In genomic region chr13:92044351-92044750, GRCh38 we compare ENCODE assay signal across 24 cellular contexts.
DNase-seq lines count a peak whose midpoint lies in the region; ATAC-seq, FAIRE-seq and TF ChIP-seq lines count a peak whose summit lies in the region.
"Had no signal": no experiment of that assay in that cellular context is flagged by ENCODE, and none has a peak within 500 bp of the region (broad histone marks: within the 10 kb centered on the region; RNA-seq: fewer than 3 reads in every experiment).

No MANE protein-coding gene starts in this region.

- H3K27me3 ChIP-seq in liver (ENCODE audit: control insufficient read depth in 4 of 4, insufficient read depth in 4 of 4, low read length in 3 of 4): no peaks in the 10 kb centered on the region
- no peaks in the 10 kb centered on the region; a peak in 1 of 5 replicates for H3K27me3 ChIP-seq in HepG2 (ENCODE audit: control insufficient read depth in 1 of 2, insufficient read depth in 2 of 2, low read length in 2 of 2)
- H3K27me3 ChIP-seq in right lobe of liver: no peaks in the 10 kb centered on the region
- H3K27me3 ChIP-seq: BE2C; BLaER1 treated with 17β-estradiol and CSF1 and Interleukin-3, amounts not matched to agents 10 nM and 100 nM had no signal

- no peaks in the 10 kb centered on the region for H3K9me3 ChIP-seq in liver (ENCODE audit: control insufficient read depth in 4 of 4, low read length in 3 of 4)
- no peaks in the 10 kb centered on the region for H3K9me3 ChIP-seq in HepG2 (ENCODE audit: low read length)
- H3K9me3 ChIP-seq in right lobe of liver: no peaks in the 10 kb centered on the region
- H3K9me3 ChIP-seq: A549; BE2C; BLaER1 treated with 17β-estradiol and CSF1 and Interleukin-3, amounts not matched to agents 10 nM and 100 nM; HAP-1 had no signal

- TF ChIP-seq RAD21 in liver (IDR thresholded peaks at IDR 0.05): peak in 1 of 2 donors; percentile 22
- TF ChIP-seq RAD21 in HepG2 (CRISPR knock-in tag; IDR thresholded peaks at IDR 0.05): no peak

- TF ChIP-seq CTCF in liver (IDR thresholded peaks at IDR 0.05; ENCODE audit: low read depth, low read length, missing input control) (no peak), HepG2 (CRISPR knock-in tag; IDR thresholded peaks at IDR 0.05) (no peak), right lobe of liver (IDR thresholded peaks at IDR 0.05) (no peak)

- H3K4me2 ChIP-seq in HepG2 (ENCODE audit: low read depth, low read length): no peak overlapping the region
- H3K4me2 ChIP-seq: A549; BLaER1 treated with 17β-estradiol and CSF1 and Interleukin-3, amounts not matched to agents 10 nM and 100 nM had no signal

- H2AFZ ChIP-seq in HepG2 (ENCODE audit: low read length): no peak overlapping the region

- DNase-seq in HepG2 (ENCODE audit: low spot score) (no peak), astrocyte of the hippocampus (ENCODE audit: low read depth, low spot score) (peak; percentile 2), right lobe of liver (no peak), DMS153 treated with DMSO at 0.1 percent for 48 hours (lab: John Stamatoyannopoulos, UW; ENCODE audit: unreplicated experiment) (no peak)
- DNase-seq: 8988T; ACHN; AML-193; BE2C; CD4-positive, alpha-beta T cell; CD8-positive, alpha-beta memory T cell; DMS 273 treated with DMSO at 0.1 percent for 48 hours; DMS53; DMS79 treated with DMSO at 0.1 percent for 48 hours; GF-D8; GOT3; HFFc6 had no signal

- H3K4me1 ChIP-seq in liver (ENCODE audit: control insufficient read depth in 4 of 4, insufficient read depth in 4 of 4, low read length in 3 of 4) (peaks cover 0 to 4% (median 0%) of the 10 kb centered on the region in 4 donors), HepG2 (ENCODE audit: insufficient read depth, low read length) (no peaks in the 10 kb centered on the region), right lobe of liver (peaks cover 0 to 4% (median 0%) of the 10 kb centered on the region in 4 donors)
- H3K4me1 ChIP-seq: A549; BLaER1 treated with 17β-estradiol and CSF1 and Interleukin-3, amounts not matched to agents 10 nM and 100 nM; HAP-1 had no signal

- H3K36me3 ChIP-seq in liver (ENCODE audit: control insufficient read depth in 4 of 4, insufficient read depth in 3 of 4, low read depth in 1 of 4, low read length in 3 of 4): no peaks in the 10 kb centered on the region
- H3K36me3 ChIP-seq in HepG2 (replicated peaks in 1 of 2; ENCODE audit: control insufficient read depth in 1 of 2, insufficient read depth in 2 of 2, low read length in 2 of 2): no peaks in the 10 kb centered on the region
- H3K36me3 ChIP-seq in right lobe of liver: no peaks in the 10 kb centered on the region
- H3K36me3 ChIP-seq: BE2C; BLaER1 treated with 17β-estradiol and CSF1 and Interleukin-3, amounts not matched to agents 10 nM and 100 nM; HAP-1 had no signal

- TF ChIP-seq POLR2A in HepG2 (IDR thresholded peaks at IDR 0.05; ENCODE audit: insufficient read depth in 1 of 2, low read depth in 2 of 2, low read length in 2 of 2) (no peak), right lobe of liver (IDR thresholded peaks at IDR 0.05) (no peak)

- ATAC-seq in HepG2 (no peak), right lobe of liver (peak; percentile 82 to 98 (median 90)), HG03139 (IDR thresholded peaks at IDR 0.05; ENCODE audit: unreplicated experiment) (no peak), HG03280 (IDR thresholded peaks at IDR 0.05; ENCODE audit: unreplicated experiment) (no peak)
- ATAC-seq: A549 had no signal

- in situ Hi-C loops in HepG2 (cut with HindIII; ENCODE audit: extremely low pct_ligation_motif_present, low pct_unique_long_range_greater_than_20kb): no loop called here

- CTCF ChIA-PET in HepG2 (lab: Yijun Ruan, JAX; ENCODE audit: low intra/inter-chr PET ratio, low total read pairs): no interaction called here

- H3K4me3 ChIP-seq in liver (ENCODE audit: low read depth in 1 of 3, low read length in 3 of 3) (no peak overlapping the region), HepG2 (replicated peaks in 1 of 3; ENCODE audit: insufficient read depth in 1 of 3, low read depth in 2 of 3, low read length in 3 of 3) (no peak overlapping the region), right lobe of liver (no peak overlapping the region)
- H3K4me3 ChIP-seq: A549; BLaER1 treated with 17β-estradiol and CSF1 and Interleukin-3, amounts not matched to agents 10 nM and 100 nM; HAP-1 had no signal

- 37% methylated on average over 3 of the region's 3 CpGs for WGBS in liver
- whole genome bisulfite sequencing in HepG2 (ENCODE audit: low lambda C conversion rate): 3% methylated on average over 3 of the region's 3 CpGs
- 5% methylated on average over 3 of the region's 3 CpGs for WGBS in right lobe of liver (ENCODE audit: insufficient coverage, low coverage, low lambda C conversion rate, missing lambda C conversion rate)

- FAIRE-seq in HepG2 (lab: Jason Lieb, UNC): no peak
- FAIRE-seq: A549, GM12891, H54 had no signal

- no peaks in the 10 kb centered on the region for H3K79me2 ChIP-seq in HepG2 (ENCODE audit: insufficient read depth, low read length)

- H3K27ac ChIP-seq in liver (ENCODE audit: low read depth in 1 of 2, low read length in 2 of 2) (no peak overlapping the region), HepG2 (ENCODE audit: extremely low read length, insufficient read depth, low read length) (no peak overlapping the region), right lobe of liver (no peak overlapping the region)
- H3K27ac ChIP-seq: A549; BLaER1 treated with 17β-estradiol and CSF1 and Interleukin-3, amounts not matched to agents 10 nM and 100 nM had no signal

- intact Hi-C loops in HepG2 (cut with micrococcal nuclease; ENCODE audit: unreplicated experiment) (no loop called here), right lobe of liver (cut with DNase I) (no loop called here)

- no TSS peak for BruUV-seq in HepG2 (replicated peaks; lab: Mats Ljungman, UMichigan)

- POLR2A ChIA-PET in HepG2 (lab: Yijun Ruan, JAX): no interaction called here

- H3K9ac ChIP-seq in liver (ENCODE audit: low read depth in 1 of 2, low read length in 2 of 2) (no peak overlapping the region), HepG2 (ENCODE audit: insufficient read depth, low read depth, low read length) (no peak overlapping the region)
- H3K9ac ChIP-seq: BLaER1 treated with 17β-estradiol and CSF1 and Interleukin-3, amounts not matched to agents 10 nM and 100 nM had no signal

- no peaks in the 10 kb centered on the region for H4K20me1 ChIP-seq in HepG2 (ENCODE audit: insufficient read depth, low read length)
- H4K20me1 ChIP-seq: BLaER1 treated with 17β-estradiol and CSF1 and Interleukin-3, amounts not matched to agents 10 nM and 100 nM had no signal

- no peak for TF ChIP-seq EP300 in HepG2 (IDR thresholded peaks at IDR 0.05; ENCODE audit: low read depth in 2 of 2, low read length in 2 of 2)
- TF ChIP-seq EP300 in HepG2 (CRISPR knock-in tag; IDR thresholded peaks at IDR 0.05; ENCODE audit: borderline replicate concordance): no peak

TF ChIP-seq in liver, 16 proteins besides CTCF, POLR2A, EP300 and RAD21 (continues in another document):
- no peak for TF ChIP-seq ZBTB33 (IDR thresholded peaks at IDR 0.05)

TF ChIP-seq in HepG2, 621 proteins besides CTCF, POLR2A, EP300 and RAD21:
- no peak for TF ChIP-seq AFF4 (CRISPR knock-in tag; IDR thresholded peaks at IDR 0.05)
- TF ChIP-seq ZNF574 (CRISPR knock-in tag; IDR thresholded peaks at IDR 0.05): no peak
- no peak for TF ChIP-seq ZNF431 (CRISPR knock-in tag; IDR thresholded peaks at IDR 0.05; ENCODE audit: borderline replicate concordance, low read depth)

Comparison
In these comparisons a context has a peak if more than half of its experiments do, and no peak if none do; other contexts are left out.
1. ATAC-seq: peak in right lobe of liver (4 of 4); none in HepG2 (single experiment), HG03139 (single experiment) and HG03280 (single experiment).